ENCODE assay signal across 16 cellular contexts in genomic region chr3:146403792-146404191, GRCh38.
"Had no signal": no experiment of that assay in that cellular context is flagged by ENCODE, and none has a peak within 500 bp of the region (broad histone marks: within the 10 kb centered on the region; RNA-seq: fewer than 3 reads in every experiment).

No MANE protein-coding gene starts in this region.

- H3K27me3 ChIP-seq: esophagus squamous epithelium, neutrophil, stomach, transverse colon had no signal

- H3K4me1 ChIP-seq: esophagus squamous epithelium, stomach, transverse colon had no signal

- DNase-seq: effector CD4-positive, alpha-beta T cell; esophagus squamous epithelium; kidney; mucosa of descending colon; naive thymus-derived CD8-positive, alpha-beta T cell; posterior cingulate gyrus; right cardiac atrium; small intestine; stimulated activated CD4-positive, alpha-beta T cell treated with anti-CD3 and anti-CD28 coated beads, Interleukin-12 subunit alpha, Interleukin-12 subunit beta, amount 100 ng/mL, for 4 hours; stimulated activated naive CD4-positive, alpha-beta T cell; stomach; substantia nigra; transverse colon had no signal

- H3K27ac ChIP-seq: coronary artery, esophagus squamous epithelium, neutrophil, stomach, thoracic aorta, transverse colon had no signal

- ATAC-seq: mucosa of descending colon; naive thymus-derived CD8-positive, alpha-beta T cell; right cardiac atrium had no signal

- H3K4me3 ChIP-seq: coronary artery, esophagus squamous epithelium, mucosa of descending colon, stomach, thoracic aorta, transverse colon had no signal

- H3K9me3 ChIP-seq: esophagus squamous epithelium, mucosa of descending colon, neutrophil, stomach, thoracic aorta, transverse colon had no signal

- H3K36me3 ChIP-seq: esophagus squamous epithelium, neutrophil, stomach, thoracic aorta, transverse colon had no signal
